Comparison of ENCODE assay signal across 31 cellular contexts in genomic region chr10:130393342-130393741, GRCh38.
"Had no signal": no experiment of that assay in that cellular context is flagged by ENCODE, and none has a peak within 500 bp of the region (broad histone marks: within the 10 kb centered on the region; RNA-seq: fewer than 3 reads in every experiment).

No MANE protein-coding gene starts in this region.

- H3K27me3 Mint-ChIP-seq: activated B cell treated with CpG ODN at 0.5 μM for 24 hours; activated naive CD4-positive, alpha-beta T cell treated with anti-CD3 and anti-CD28 coated beads, Interleukin-2, amount 10 ng/mL, durations not matched to agents 7 days and 5 days; activated naive CD8-positive, alpha-beta T cell treated with anti-CD3 and anti-CD28 coated beads, Interleukin-2, amount 10 ng/mL, durations not matched to agents 7 days and 5 days had no signal

- H3K4me1 Mint-ChIP-seq: activated B cell treated with CpG ODN at 0.5 μM for 24 hours; activated naive CD4-positive, alpha-beta T cell treated with anti-CD3 and anti-CD28 coated beads, Interleukin-2, amount 10 ng/mL, durations not matched to agents 7 days and 5 days; activated naive CD8-positive, alpha-beta T cell treated with anti-CD3 and anti-CD28 coated beads, Interleukin-2, amount 10 ng/mL, durations not matched to agents 7 days and 5 days; brain; central memory CD8-positive, alpha-beta T cell had no signal

- H3K36me3 Mint-ChIP-seq: activated naive CD4-positive, alpha-beta T cell treated with anti-CD3 and anti-CD28 coated beads, Interleukin-2, amount 10 ng/mL, durations not matched to agents 7 days and 5 days; activated naive CD8-positive, alpha-beta T cell treated with anti-CD3 and anti-CD28 coated beads, Interleukin-2, amount 10 ng/mL, durations not matched to agents 7 days and 5 days; brain had no signal

- H3K27me3 ChIP-seq: ascending aorta, breast epithelium, cardiac muscle cell, esophagus squamous epithelium, heart right ventricle had no signal

- DNase-seq: activated B cell treated with CpG ODN at 0.5 μM for 24 hours; activated CD4-positive, alpha-beta T cell treated with anti-CD3 and anti-CD28 coated beads for 48 hours; activated CD4-positive, alpha-beta T cell treated with anti-CD3 and anti-CD28 coated beads, Interleukin-2, amount 50 U/mL, for 1 hour; activated CD4-positive, alpha-beta T cell treated with anti-CD3 and anti-CD28 coated beads, Interleukin-2, amount 50 U/mL, for 48 hours; activated CD8-positive, alpha-beta memory T cell treated with anti-CD3 and anti-CD28 coated beads for 24 hours; activated CD8-positive, alpha-beta memory T cell treated with anti-CD3 and anti-CD28 coated beads, Interleukin-2, amount 50 U/mL, for 4 hours; activated CD8-positive, alpha-beta T cell treated with anti-CD3 and anti-CD28 coated beads for 36 hours; activated gamma-delta T cell; activated naive CD4-positive, alpha-beta T cell; activated naive CD4-positive, alpha-beta T cell treated with anti-CD3 and anti-CD28 coated beads, Interleukin-2, amount 10 ng/mL, durations not matched to agents 7 days and 5 days; activated naive CD8-positive, alpha-beta T cell treated with anti-CD3 and anti-CD28 coated beads, Interleukin-2, amount 10 ng/mL, durations not matched to agents 7 days and 5 days; activated T-cell treated with anti-CD3 and anti-CD28 coated beads for 4 hours; activated T-cell treated with anti-CD3 and anti-CD28 coated beads, Interleukin-2, amount 50 U/mL, for 24 hours; activated T-cell treated with anti-CD3 and anti-CD28 coated beads, Interleukin-2, amount 50 U/mL, for 72 hours; cortex of kidney; effector memory CD4-positive, alpha-beta T cell; esophagus squamous epithelium; foreskin melanocyte; heart right ventricle; T-helper 9 cell; WERI-Rb-1 had no signal

- H3K4me1 ChIP-seq: ascending aorta, breast epithelium, esophagus squamous epithelium, gastroesophageal sphincter, heart right ventricle had no signal

- H3K27ac ChIP-seq: ascending aorta, breast epithelium, cardiac muscle cell, epithelial cell of prostate, esophagus squamous epithelium, gastroesophageal sphincter, heart right ventricle, WERI-Rb-1 had no signal

- ATAC-seq: activated CD4-positive, CD25-positive, alpha-beta regulatory T cell treated with anti-CD3 and anti-CD28 coated beads, Interleukin-2, amount 50 U/mL, for 24 hours; activated CD8-positive, alpha-beta T cell treated with anti-CD3 and anti-CD28 coated beads for 36 hours; activated naive CD4-positive, alpha-beta T cell treated with anti-CD3 and anti-CD28 coated beads, Interleukin-2, amount 50 U/mL, for 72 hours; activated T-cell treated with anti-CD3 and anti-CD28 coated beads, Interleukin-2, amount 50 U/mL, for 72 hours; gastroesophageal sphincter; heart right ventricle had no signal

- H3K27ac Mint-ChIP-seq: activated B cell treated with CpG ODN at 0.5 μM for 24 hours; activated CD8-positive, alpha-beta T cell treated with anti-CD3 and anti-CD28 coated beads for 36 hours; activated naive CD4-positive, alpha-beta T cell treated with anti-CD3 and anti-CD28 coated beads, Interleukin-2, amount 10 ng/mL, durations not matched to agents 7 days and 5 days; activated naive CD4-positive, alpha-beta T cell treated with anti-CD3 and anti-CD28 coated beads, Interleukin-2, amount 50 U/mL, for 72 hours; activated naive CD8-positive, alpha-beta T cell treated with anti-CD3 and anti-CD28 coated beads, Interleukin-2, amount 10 ng/mL, durations not matched to agents 7 days and 5 days; activated T-cell treated with anti-CD3 and anti-CD28 coated beads, Interleukin-2, amount 50 U/mL, for 24 hours; activated T-cell treated with anti-CD3 and anti-CD28 coated beads, Interleukin-2, amount 50 U/mL, for 72 hours; brain; T-helper 1 cell treated with Interleukin-12 subunit alpha and Interleukin-12 subunit beta and Interleukin-4 antibody, amounts not matched to agents 30 μg/mL and 1 μg/mL, for 36 hours had no signal

- H3K4me3 Mint-ChIP-seq: activated B cell treated with CpG ODN at 0.5 μM for 24 hours; activated CD8-positive, alpha-beta T cell treated with anti-CD3 and anti-CD28 coated beads for 36 hours; activated naive CD4-positive, alpha-beta T cell treated with anti-CD3 and anti-CD28 coated beads, Interleukin-2, amount 10 ng/mL, durations not matched to agents 7 days and 5 days; activated naive CD8-positive, alpha-beta T cell treated with anti-CD3 and anti-CD28 coated beads, Interleukin-2, amount 10 ng/mL, durations not matched to agents 7 days and 5 days; activated T-cell treated with anti-CD3 and anti-CD28 coated beads, Interleukin-2, amount 50 U/mL, for 24 hours; activated T-cell treated with anti-CD3 and anti-CD28 coated beads, Interleukin-2, amount 50 U/mL, for 72 hours; brain; central memory CD8-positive, alpha-beta T cell; T-helper 1 cell treated with Interleukin-12 subunit alpha and Interleukin-12 subunit beta and Interleukin-4 antibody, amounts not matched to agents 30 μg/mL and 1 μg/mL, for 36 hours had no signal
